Comparison of ENCODE assay signal across 8 cellular contexts in the genomic region with DNA sequence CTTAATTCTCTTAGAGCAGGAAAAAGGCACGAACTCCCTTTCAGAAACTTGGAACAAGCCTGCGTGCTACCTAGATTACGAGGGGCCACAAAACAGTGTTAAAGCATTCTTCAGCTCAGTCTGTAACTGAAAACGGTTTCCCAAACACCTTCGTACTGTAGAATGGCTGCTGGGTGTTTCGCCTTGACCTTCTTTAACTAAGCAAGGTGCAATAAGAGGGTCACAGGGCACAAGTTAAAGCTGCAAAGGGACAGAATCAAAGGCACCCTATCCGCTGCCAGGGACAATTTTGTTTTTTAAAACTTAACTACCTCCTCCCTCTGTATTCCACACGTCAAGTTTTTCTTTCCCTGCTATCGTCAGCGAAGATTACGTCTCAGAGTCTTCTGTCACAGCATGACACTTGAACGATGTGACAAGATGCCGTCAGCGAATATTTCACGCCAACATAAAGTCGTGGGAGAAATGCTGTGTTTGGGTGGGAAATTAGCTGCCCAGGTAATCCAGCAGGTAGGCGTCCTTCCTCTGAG. TPM values are rescaled to one million over a fixed set of nuclear protein-coding genes. Genes with fewer than 3 reads are reported as not detected.
A peak's percentile ranks its signal among the peaks of the same experiment; 100 is the strongest.
DNase-seq lines count a peak whose midpoint lies in the region; ATAC-seq, FAIRE-seq and TF ChIP-seq lines count a peak whose summit lies in the region.

No MANE protein-coding gene starts in this region.

- peak overlapping the region; percentile 84 for H3K4me3 ChIP-seq in HUES6 (ENCODE audit: low read depth, low read length)

- ATAC-seq in GM18505 (IDR thresholded peaks at IDR 0.05; ENCODE audit: unreplicated experiment): peak; percentile 1

- no peak for FAIRE-seq in frontal cortex (lab: Jason Lieb, UNC)

- DNase-seq in AG08396 (ENCODE audit: low spot score): peak; percentile 10
- peak; percentile 24 for DNase-seq in activated T-cell treated with anti-CD3 and anti-CD28 coated beads, Interleukin-2, amount 50 U/mL, for 1 hour
- DNase-seq in frontal cortex (ENCODE audit: low spot score in 2 of 2): peak; percentile 24
- DNase-seq in progenitor cell of endocrine pancreas (ENCODE audit: low spot score, unreplicated experiment): no peak
- no peak for DNase-seq in NCI-H2107 (lab: John Stamatoyannopoulos, UW)
- DNase-seq in NCI-H446 (lab: John Stamatoyannopoulos, UW): no peak

- peak overlapping the region; percentile 49 for H3K27ac ChIP-seq in HUES6 (ENCODE audit: low read depth, low read length)

- H3K27me3 Mint-ChIP-seq in progenitor cell of endocrine pancreas: no peaks in the 10 kb centered on the region

- H3K36me3 ChIP-seq in HUES6 (ENCODE audit: control insufficient read depth, insufficient read depth, low read length): peaks cover 14% of the 10 kb centered on the region

- H3K4me1 Mint-ChIP-seq in progenitor cell of endocrine pancreas (ENCODE audit: low read depth): peaks cover 19% of the 10 kb centered on the region

- peak overlapping the region; percentile 99 for H3K4me3 Mint-ChIP-seq in progenitor cell of endocrine pancreas (ENCODE audit: low read depth)

- H3K27ac Mint-ChIP-seq in progenitor cell of endocrine pancreas: peak overlapping the region; percentile 94

- no peaks in the 10 kb centered on the region for H3K9me3 ChIP-seq in HUES6 (ENCODE audit: control insufficient read depth, insufficient read depth, low read depth, low read length)

- H3K9me3 Mint-ChIP-seq in progenitor cell of endocrine pancreas (ENCODE audit: low read depth): no peaks in the 10 kb centered on the region

- no peak for TF ChIP-seq POLR2A in GM18505 (IDR thresholded peaks at IDR 0.05; ENCODE audit: borderline replicate concordance, extremely low read depth, insufficient read depth, insufficient read length)

- no peak for TF ChIP-seq CTCF in progenitor cell of endocrine pancreas (IDR thresholded peaks at IDR 0.05; ENCODE audit: unreplicated experiment)

- peaks cover 7% of the 10 kb centered on the region for H3K36me3 Mint-ChIP-seq in progenitor cell of endocrine pancreas (ENCODE audit: insufficient read depth)

- H3K9ac ChIP-seq in HUES6 (ENCODE audit: low read length): peak overlapping the region; percentile 81

- H3K4me1 ChIP-seq in HUES6 (ENCODE audit: control insufficient read depth, insufficient read depth, low read length): peaks cover 10% of the 10 kb centered on the region; the same call in 1 of the 2 replicates

- H3K27me3 ChIP-seq in HUES6 (ENCODE audit: control insufficient read depth, insufficient read depth, low read length): no peaks in the 10 kb centered on the region

RNA-seq across cellular contexts. Expression of a gene that starts 0.6 kb away (rescaled TPM):
- 21.6 TPM for total RNA-seq in frontal cortex
- 16.4 and 17.2 TPM in 2 replicates for total RNA-seq in progenitor cell of endocrine pancreas

RNA-seq across cellular contexts. Expression of a gene that starts 29.8 kb away (rescaled TPM):
- total RNA-seq in frontal cortex: 98.6 TPM
- 82.3 and 87.6 TPM in 2 replicates for total RNA-seq in progenitor cell of endocrine pancreas

RNA-seq across cellular contexts. Expression of a gene that starts 54.1 kb away (rescaled TPM):
- 3.3 TPM for total RNA-seq in frontal cortex
- total RNA-seq in progenitor cell of endocrine pancreas: 2.1 and 3.2 TPM in 2 replicates

RNA-seq across cellular contexts. Expression of a gene that starts 54.2 kb away (rescaled TPM):
- 17.9 TPM for total RNA-seq in frontal cortex
- total RNA-seq in progenitor cell of endocrine pancreas: 4.3 and 4.5 TPM in 2 replicates

Comparison
In these comparisons a context has a peak if more than half of its experiments do, and no peak if none do; other contexts are left out.
1. DNase-seq: peak in AG08396 (single experiment), activated T-cell treated with anti-CD3 and anti-CD28 coated beads, Interleukin-2, amount 50 U/mL, for 1 hour (single experiment) and frontal cortex (2 of 2); none in progenitor cell of endocrine pancreas (single experiment), NCI-H2107 (single experiment) and NCI-H446 (0 of 2).